9 cellular contexts compared by ENCODE assay signal in genomic region chr7:2528481-2529095, GRCh38. TPM values are rescaled to one million over a fixed set of nuclear protein-coding genes. Genes with fewer than 3 reads are reported as not detected.
A peak's percentile ranks its signal among the peaks of the same experiment; 100 is the strongest.
DNase-seq lines count a peak whose midpoint lies in the region; ATAC-seq and TF ChIP-seq lines count a peak whose summit lies in the region.
"Had no signal": no experiment of that assay in that cellular context is flagged by ENCODE, and none has a peak within 500 bp of the region (broad histone marks: within the 10 kb centered on the region; RNA-seq: fewer than 3 reads in every experiment).

No MANE protein-coding gene starts in this region.

- H3K36me3 ChIP-seq in PC-9 (ENCODE audit: low read depth) (no peaks in the 10 kb centered on the region), WERI-Rb-1 (peaks cover 45% of the 10 kb centered on the region)

- peak overlapping the region; percentile 74 for H3K4me2 ChIP-seq in PC-9

- H3K27me3 ChIP-seq in PC-9 (ENCODE audit: insufficient read depth, low read depth) (no peaks in the 10 kb centered on the region), WERI-Rb-1 (ENCODE audit: insufficient read depth, low read depth, severe bottlenecking) (no peaks in the 10 kb centered on the region)

- H3F3A ChIP-seq in PC-9 (ENCODE audit: insufficient read depth, low read depth), result peaks cover 48% of the 10 kb centered on the region

- H3K9me2 ChIP-seq in PC-9 (ENCODE audit: insufficient read depth), result no peaks in the 10 kb centered on the region

- H3K27ac ChIP-seq in PC-9 (no peak overlapping the region; the same call in 1 of the 2 replicates), WERI-Rb-1 (no peak overlapping the region)

- H3K27me3 Mint-ChIP-seq in activated T-cell treated with anti-CD3 and anti-CD28 coated beads, Interleukin-2, amount 50 U/mL, for 24 hours, result no peaks in the 10 kb centered on the region
- peaks cover 8% of the 10 kb centered on the region for H3K27me3 Mint-ChIP-seq in endothelial cell (ENCODE audit: unreplicated experiment)
- no peaks in the 10 kb centered on the region for H3K27me3 Mint-ChIP-seq in stimulated activated memory B cell treated with anti-CD40 and anti-IgM and Interleukin-4, amounts not matched to agents 10 μg/mL and 1 μg/mL and 100 μg/mL, for 72 hours

- peak overlapping the region; percentile 87 for H3K27ac Mint-ChIP-seq in activated T-cell treated with anti-CD3 and anti-CD28 coated beads, Interleukin-2, amount 50 U/mL, for 24 hours
- no peak overlapping the region for H3K27ac Mint-ChIP-seq in endothelial cell (ENCODE audit: unreplicated experiment)
- H3K27ac Mint-ChIP-seq in stimulated activated memory B cell treated with anti-CD40 and anti-IgM and Interleukin-4, amounts not matched to agents 10 μg/mL and 1 μg/mL and 100 μg/mL, for 72 hours, result peak overlapping the region; percentile 94

- H3K9me3 ChIP-seq in PC-9 (ENCODE audit: insufficient read depth, low read depth) (no peaks in the 10 kb centered on the region), WERI-Rb-1 (ENCODE audit: severe bottlenecking) (no peaks in the 10 kb centered on the region)

- intact Hi-C loops in PC-9 (cut with micrococcal nuclease; ENCODE audit: unreplicated experiment), result loop anchor here (2.0 to 10.0 kb wide), 3 partner anchors 26 to 994 kb away; partner anchors contain the start of genes BRAT1 and MAFK

- no peak overlapping the region for H3K4me3 Mint-ChIP-seq in activated T-cell treated with anti-CD3 and anti-CD28 coated beads, Interleukin-2, amount 50 U/mL, for 24 hours
- H3K4me3 Mint-ChIP-seq in endothelial cell (ENCODE audit: unreplicated experiment), result peak overlapping the region; percentile 76
- peak overlapping the region; percentile 60 for H3K4me3 Mint-ChIP-seq in stimulated activated memory B cell treated with anti-CD40 and anti-IgM and Interleukin-4, amounts not matched to agents 10 μg/mL and 1 μg/mL and 100 μg/mL, for 72 hours

- POLR2A ChIA-PET in PC-9 (lab: Charles Lee; ENCODE audit: unreplicated experiment), result interaction anchor here (0.5 kb wide), 1 partner anchor 128 kb away, joined by 3 read pairs; no protein-coding TSS in a partner anchor

- no peak for TF ChIP-seq POLR2A in erythroblast (IDR thresholded peaks at IDR 0.05; ENCODE audit: low read length)

- no peak for DNase-seq in activated T-cell treated with anti-CD3 and anti-CD28 coated beads, Interleukin-2, amount 50 U/mL, for 24 hours
- no peak for DNase-seq in activated T-cell treated with anti-CD3 and anti-CD28 coated beads, Interleukin-2, amount 50 U/mL, for 1 hour
- DNase-seq in PC-9 (no peak), endothelial cell (ENCODE audit: low spot score) (no peak), WERI-Rb-1 (no peak), COR-L47 (lab: John Stamatoyannopoulos, UW) (no peak), erythroblast (lab: John Stamatoyannopoulos, UW) (no peak)
- DNase-seq: NCI-H524 had no signal

- no TSS peak for BruUV-seq in PC-9 (replicated peaks; lab: Mats Ljungman, UMichigan)

- CTCF ChIA-PET in PC-9 (lab: Charles Lee), result interaction anchor here (0.5 to 0.6 kb wide), 2 partner anchors 27 to 510 kb away, joined by 11 read pairs; partner anchors contain the start of gene BRAT1

- no peaks in the 10 kb centered on the region for H4K20me1 ChIP-seq in PC-9 (ENCODE audit: insufficient read depth)

- no peak for TF ChIP-seq CTCF in PC-9 (conservative IDR thresholded peaks at IDR 0.05)
- no peak for TF ChIP-seq CTCF in endothelial cell (IDR thresholded peaks at IDR 0.05; ENCODE audit: unreplicated experiment)
- no peak for TF ChIP-seq CTCF in WERI-Rb-1 (IDR thresholded peaks at IDR 0.05; ENCODE audit: low read depth, low read length)

- ATAC-seq in stimulated activated memory B cell treated with anti-CD40 and anti-IgM and Interleukin-4, amounts not matched to agents 10 μg/mL and 1 μg/mL and 100 μg/mL, for 72 hours, result no peak

- no peak overlapping the region for H2AFZ ChIP-seq in PC-9

- peaks cover 78% of the 10 kb centered on the region for H3K4me1 ChIP-seq in PC-9 (replicated peaks; ENCODE audit: insufficient read depth)

- H3K4me1 Mint-ChIP-seq in activated T-cell treated with anti-CD3 and anti-CD28 coated beads, Interleukin-2, amount 50 U/mL, for 24 hours (ENCODE audit: low read depth), result peaks cover 58% of the 10 kb centered on the region
- H3K4me1 Mint-ChIP-seq in endothelial cell (ENCODE audit: unreplicated experiment), result peaks cover 10% of the 10 kb centered on the region
- peaks cover 71% of the 10 kb centered on the region for H3K4me1 Mint-ChIP-seq in stimulated activated memory B cell treated with anti-CD40 and anti-IgM and Interleukin-4, amounts not matched to agents 10 μg/mL and 1 μg/mL and 100 μg/mL, for 72 hours

- peaks cover 27% of the 10 kb centered on the region for H3K36me3 Mint-ChIP-seq in activated T-cell treated with anti-CD3 and anti-CD28 coated beads, Interleukin-2, amount 50 U/mL, for 24 hours (ENCODE audit: low read depth)
- H3K36me3 Mint-ChIP-seq in endothelial cell (ENCODE audit: low read depth, unreplicated experiment), result peaks cover 5% of the 10 kb centered on the region
- peaks cover 17% of the 10 kb centered on the region for H3K36me3 Mint-ChIP-seq in stimulated activated memory B cell treated with anti-CD40 and anti-IgM and Interleukin-4, amounts not matched to agents 10 μg/mL and 1 μg/mL and 100 μg/mL, for 72 hours

- no peaks in the 10 kb centered on the region for H3K79me2 ChIP-seq in PC-9 (ENCODE audit: low read depth)

- H3K9me3 Mint-ChIP-seq in activated T-cell treated with anti-CD3 and anti-CD28 coated beads, Interleukin-2, amount 50 U/mL, for 24 hours, result no peaks in the 10 kb centered on the region
- H3K9me3 Mint-ChIP-seq in endothelial cell (ENCODE audit: unreplicated experiment), result no peaks in the 10 kb centered on the region
- H3K9me3 Mint-ChIP-seq in stimulated activated memory B cell treated with anti-CD40 and anti-IgM and Interleukin-4, amounts not matched to agents 10 μg/mL and 1 μg/mL and 100 μg/mL, for 72 hours, result no peaks in the 10 kb centered on the region

- H3K4me3 ChIP-seq in PC-9 (peak overlapping the region; percentile 23; the same call in 1 of the 2 replicates), WERI-Rb-1 (ENCODE audit: low read depth, low read length) (no peak overlapping the region)

RNA-seq across cellular contexts. Expression of gene LFNG, which starts 9.0 kb away (rescaled TPM):
- total RNA-seq in PC-9 (2021), result 21.3 and 24.7 TPM in 2 replicates
- total RNA-seq in endothelial cell (ENCODE audit: unreplicated experiment), result 83.5 TPM

RNA-seq across cellular contexts. Expression of gene BRAT1, which starts 26.7 kb away (rescaled TPM):
- total RNA-seq in PC-9 (2021) (53.9 and 57.7 TPM in 2 replicates), endothelial cell (ENCODE audit: unreplicated experiment) (34.0 TPM)

RNA-seq across cellular contexts. Expression of gene IQCE, which starts 30.2 kb away (rescaled TPM):
- total RNA-seq in PC-9 (2021) (28.3 and 35.8 TPM in 2 replicates), endothelial cell (ENCODE audit: unreplicated experiment) (9.6 TPM)

RNA-seq across cellular contexts. Expression of gene GRIFIN, which starts 52.4 kb away (rescaled TPM):
- total RNA-seq in PC-9 (2021) (not detected in 2 replicates), endothelial cell (ENCODE audit: unreplicated experiment) (not detected)
